ENCODE assay signal across 11 cellular contexts in genomic region chr3:112518970-112519369, GRCh38. TPM values are rescaled to one million over a fixed set of nuclear protein-coding genes. Genes with fewer than 3 reads are reported as not detected.
DNase-seq lines count a peak whose midpoint lies in the region; ATAC-seq, FAIRE-seq and TF ChIP-seq lines count a peak whose summit lies in the region.
"Not testable (repeated sequence)": the region's sequence is repeated elsewhere in the genome, so short reads cannot be mapped to it uniquely, and the experiment has no call there.
"Had no signal": no experiment of that assay in that cellular context is flagged by ENCODE, and none has a peak within 500 bp of the region (broad histone marks: within the 10 kb centered on the region; RNA-seq: fewer than 3 reads in every experiment).

No MANE protein-coding gene starts in this region.

- 0 out of 2 replicates have a peak, but pooled peaks have one; percentile 1 for TF ChIP-seq RAD21 in GM12878 (IDR thresholded peaks at IDR 0.05; ENCODE audit: insufficient read depth, low read depth, low read length)

- H3K4me2 ChIP-seq in GM12878 (ENCODE audit: control insufficient read depth, insufficient read depth): not testable (repeated sequence)

- SMC1A ChIA-PET in GM12878 (lab: Charles Lee; ENCODE audit: uncharacterized antibody, unreplicated experiment): interaction anchor here (0.6 to 6.9 kb wide), 19 partner anchors 12 to 1637 kb away, joined by 3 to 60 read pairs (median 6); partner anchors contain the start of genes BTLA, CD200 and SLC9C1

- not testable (repeated sequence) for FAIRE-seq in GM12878 (lab: Jason Lieb, UNC)

- H3K4me3 ChIP-seq in GM12865 (ENCODE audit: low read depth, low read length); GM12878; fibroblast of the aortic adventitia (ENCODE audit: low read depth, low read length): not testable (repeated sequence)

- H3K4me3 Mint-ChIP-seq in T-helper 17 cell; activated T-cell treated with anti-CD3 and anti-CD28 coated beads, Interleukin-2, amount 50 U/mL, for 72 hours: not testable (repeated sequence)

- BruUV-seq in GM12878 (replicated peaks; lab: Mats Ljungman, UMichigan): not testable (repeated sequence)

- peaks cover 13% of the 10 kb centered on the region for H3K4me1 Mint-ChIP-seq in T-helper 17 cell
- H3K4me1 Mint-ChIP-seq in activated T-cell treated with anti-CD3 and anti-CD28 coated beads, Interleukin-2, amount 50 U/mL, for 72 hours (ENCODE audit: low read depth): peaks cover 37% of the 10 kb centered on the region

- H3K79me2 ChIP-seq in GM12878 (ENCODE audit: control insufficient read depth, insufficient read depth, low read length): not testable (repeated sequence)

- RAD21 ChIA-PET in GM12878 (lab: Charles Lee; ENCODE audit: unreplicated experiment): interaction anchor here (0.9 to 3.5 kb wide), 15 partner anchors 19 to 408 kb away, joined by 3 to 29 read pairs (median 4); partner anchors contain the start of genes CD200 and SLC9C1

- TF ChIP-seq POLR2A in GM12878 (IDR thresholded peaks at IDR 0.05; ENCODE audit: low read depth, low read length): not testable (repeated sequence)

- not testable (repeated sequence) for H3K36me3 Mint-ChIP-seq in T-helper 17 cell (ENCODE audit: low read depth); activated T-cell treated with anti-CD3 and anti-CD28 coated beads, Interleukin-2, amount 50 U/mL, for 72 hours (ENCODE audit: insufficient read depth in 2 of 2)

- POLR2A ChIA-PET in GM12878 (lab: Charles Lee): interaction anchor here (1.0 to 1.3 kb wide), 2 partner anchors 30 to 185 kb away, joined by 3 read pairs; no protein-coding TSS in a partner anchor

- TF ChIP-seq CTCF in GM12865 (IDR thresholded peaks at IDR 0.05; ENCODE audit: insufficient read depth, low read depth, low read length, missing control alignments); GM12878 (IDR thresholded peaks at IDR 0.05 in 2 of 3, conservative IDR thresholded peaks at IDR 0.05 in 1 of 3; ENCODE audit: control insufficient read depth in 2 of 3, extremely low read depth in 1 of 3, insufficient read depth in 1 of 3, low read depth in 3 of 3, low read length in 3 of 3); fibroblast of the aortic adventitia (IDR thresholded peaks at IDR 0.05; ENCODE audit: insufficient read depth, low read length); omental fat pad (IDR thresholded peaks at IDR 0.05): not testable (repeated sequence)

- not testable (repeated sequence) for TF ChIP-seq EP300 in GM12878 (IDR thresholded peaks at IDR 0.05; ENCODE audit: borderline replicate concordance in 1 of 2, control insufficient read depth in 1 of 2, low read depth in 2 of 2, low read length in 2 of 2)

- in situ Hi-C loops in GM12878 (cut with MboI): not testable (repeated sequence)

- H3K27me3 ChIP-seq in GM12878 (replicated peaks in 1 of 2; ENCODE audit: control insufficient read depth in 2 of 2, insufficient read depth in 2 of 2, low read length in 1 of 2): not testable (repeated sequence)

- H3K9ac ChIP-seq in GM12878 (ENCODE audit: control insufficient read depth, insufficient read depth, low read length): not testable (repeated sequence)

- CTCF ChIA-PET in GM12878 (lab: Yijun Ruan, JAX): interaction anchor here (0.8 to 6.6 kb wide), 16 partner anchors 12 to 407 kb away, joined by 3 to 76 read pairs (median 5); partner anchors contain the start of gene SLC9C1

- peak; percentile 44 for ATAC-seq in T-helper 17 cell
- peak; percentile 30 to 41 for ATAC-seq in activated T-cell treated with anti-CD3 and anti-CD28 coated beads, Interleukin-2, amount 50 U/mL, for 72 hours (replicated peaks in 1 of 2)
- ATAC-seq in GM12878: peak; percentile 32
- ATAC-seq in omental fat pad (ENCODE audit: low FRiP score): peak; percentile 41

- H4K20me1 ChIP-seq in GM12878 (ENCODE audit: control insufficient read depth, insufficient read depth): not testable (repeated sequence)

- H3K9me3 Mint-ChIP-seq in activated T-cell treated with anti-CD3 and anti-CD28 coated beads, Interleukin-2, amount 50 U/mL, for 72 hours: not testable (repeated sequence)

- peak overlapping the region; percentile 49 for H3K27ac Mint-ChIP-seq in T-helper 17 cell
- H3K27ac Mint-ChIP-seq in activated T-cell treated with anti-CD3 and anti-CD28 coated beads, Interleukin-2, amount 50 U/mL, for 72 hours: peak overlapping the region; percentile 86

- peak overlapping the region; percentile 54 for H3K27ac ChIP-seq in GM12878 (ENCODE audit: control insufficient read depth, insufficient read depth)

- H3K4me1 ChIP-seq in GM12878 (ENCODE audit: control insufficient read depth, insufficient read depth, low read length): not testable (repeated sequence)

- H3K27me3 Mint-ChIP-seq in T-helper 17 cell; activated T-cell treated with anti-CD3 and anti-CD28 coated beads, Interleukin-2, amount 50 U/mL, for 72 hours (ENCODE audit: low read depth): not testable (repeated sequence)

- intact Hi-C loops in GM12878 (cut with micrococcal nuclease; ENCODE audit: unreplicated experiment): loop anchor here (1.0 to 5.0 kb wide), 8 partner anchors 37 to 407 kb away; no protein-coding TSS in a partner anchor

- not testable (repeated sequence) for H2AFZ ChIP-seq in GM12878 (ENCODE audit: control insufficient read depth, low read depth, low read length)

- H3K9me3 ChIP-seq in T-helper 17 cell (ENCODE audit: control insufficient read depth, low read length, poor library complexity, severe bottlenecking); GM12878 (replicated peaks; ENCODE audit: control insufficient read depth, insufficient read depth, low read length): not testable (repeated sequence)

- WGBS in GM12878 (ENCODE audit: insufficient coverage, insufficient replicate concordance, low lambda C conversion rate, missing lambda C conversion rate): 32% methylated on average over 3 of the region's 3 CpGs

- H3K36me3 ChIP-seq in GM12878 (ENCODE audit: control insufficient read depth in 2 of 2, insufficient read depth in 2 of 2, low read length in 1 of 2): not testable (repeated sequence)

- DNase-seq in GM12865 (ENCODE audit: low read depth) (peak; percentile 48), Kasumi-1 (lab: John Stamatoyannopoulos, UW) (peak; percentile 8), fibroblast of the aortic adventitia (ENCODE audit: low read depth) (peak; percentile 46)
- not testable (repeated sequence) for DNase-seq in T-helper 17 cell; activated T-cell treated with anti-CD3 and anti-CD28 coated beads, Interleukin-2, amount 50 U/mL, for 72 hours; GM12878 (ENCODE audit: low read depth, low spot score); omental fat pad (ENCODE audit: low spot score)

RNA-seq across cellular contexts. Expression of gene BTLA, which starts 19.7 kb away (rescaled TPM):
- 10 to 100 TPM in 1 of 2 donors, 1 to 10 TPM in 1; 9.4 to 16.0 TPM for total RNA-seq in T-helper 17 cell
- 10 to 100 TPM; 17.5 to 21.3 TPM for total RNA-seq in activated T-cell treated with anti-CD3 and anti-CD28 coated beads, Interleukin-2, amount 50 U/mL, for 72 hours
- total RNA-seq in GM12878 (2013; cell fraction: nucleolus; rRNA removed): 300 and 324 TPM in 2 replicates
- 65.2 and 83.6 TPM in 2 replicates for total RNA-seq in GM12878 (2014; rRNA removed)
- 91.5 and 99.0 TPM in 2 replicates for total RNA-seq in GM12878 (2014; rRNA removed; fragmentation: Illumina TruSeq; extraction: Trizol)
- total RNA-seq in GM12878 (2021): 78.4 and 79.7 TPM in 2 replicates
- 32.2 TPM for polyA plus RNA-seq in GM12878 (2011; ENCODE audit: low read depth)
- polyA plus RNA-seq in GM12878 (2011; rRNA removed): 134 and 185 TPM in 2 replicates
- polyA plus RNA-seq in GM12878 (2011; cell fraction: cytosol; rRNA removed): 50.1 and 60.7 TPM in 2 replicates
- 44.8 and 68.3 TPM in 2 replicates for polyA plus RNA-seq in GM12878 (2011; cell fraction: nucleus; rRNA removed)
- 46.4 and 81.1 TPM in 2 replicates for polyA plus RNA-seq in GM12878 (2012)
- 88.7 and 107 TPM in 2 replicates for polyA plus RNA-seq in GM12878 (2014; fragmentation: Illumina TruSeq; extraction: Trizol)
- 100 to 1,000 TPM; 101 to 134 TPM for polyA plus RNA-seq in GM12878 (2014; fragmentation: Nextera tagmentation; extraction: Ambion mirVana)
- 47.9 and 66.5 TPM in 2 replicates for polyA plus RNA-seq in GM12878 (2014; rRNA removed)
- polyA plus RNA-seq in GM12878 (2016; fragmentation: Nextera tagmentation; extraction: Ambion mirVana): 10 to 100 TPM; 55.4 to 66.7 TPM
- 154 and 254 TPM in 2 replicates for polyA minus RNA-seq in GM12878 (2011; rRNA and poly(A)+ RNA removed)
- polyA minus RNA-seq in GM12878 (2011; cell fraction: cytosol; rRNA and poly(A)+ RNA removed): 42.4 and 72.5 TPM in 2 replicates
- 87.8 and 96.0 TPM in 2 replicates for polyA minus RNA-seq in GM12878 (2011; cell fraction: nucleus; rRNA and poly(A)+ RNA removed)
- not detected in 2 replicates for total RNA-seq in fibroblast of the aortic adventitia (ENCODE audit: low replicate concordance)
- total RNA-seq in omental fat pad: 1 to 10 TPM in 2 of 4 donors, under 1 TPM in 2; 0.32 to 1.7 (median 0.73) TPM
- total RNA-seq: body of pancreas, dermis microvascular lymphatic vessel endothelial cell, neural crest cell had no signal
- polyA plus RNA-seq: pancreas had no signal

RNA-seq across cellular contexts. Expression of gene ATG3, which starts 42.8 kb away (rescaled TPM):
- total RNA-seq in T-helper 17 cell (10 to 100 TPM; 45.9 to 46.2 TPM), GM12878 (2014; rRNA removed) (60.6 and 67.6 TPM in 2 replicates), GM12878 (2014; rRNA removed; fragmentation: Illumina TruSeq; extraction: Trizol) (57.2 and 62.0 TPM in 2 replicates), GM12878 (2021) (48.2 and 53.7 TPM in 2 replicates), fibroblast of the aortic adventitia (ENCODE audit: low replicate concordance) (80.4 and 90.4 TPM in 2 replicates), omental fat pad (10 to 100 TPM; 59.1 to 80.5 (median 71.1) TPM)
- total RNA-seq in activated T-cell treated with anti-CD3 and anti-CD28 coated beads, Interleukin-2, amount 50 U/mL, for 72 hours: 10 to 100 TPM; 52.0 to 52.2 TPM
- total RNA-seq in GM12878 (2013; cell fraction: nucleolus; rRNA removed): 56.3 and 60.7 TPM in 2 replicates
- polyA plus RNA-seq in GM12878 (2011; ENCODE audit: low read depth): 31.6 TPM
- polyA plus RNA-seq in GM12878 (2011; rRNA removed) (65.1 and 85.7 TPM in 2 replicates), GM12878 (2014; fragmentation: Illumina TruSeq; extraction: Trizol) (68.6 and 97.1 TPM in 2 replicates), GM12878 (2014; fragmentation: Nextera tagmentation; extraction: Ambion mirVana) (10 to 100 TPM; 49.8 to 71.2 TPM), GM12878 (2014; rRNA removed) (52.2 and 53.4 TPM in 2 replicates), GM12878 (2016; fragmentation: Nextera tagmentation; extraction: Ambion mirVana) (10 to 100 TPM; 95.0 to 97.0 TPM)
- 28.7 and 33.2 TPM in 2 replicates for polyA plus RNA-seq in GM12878 (2011; cell fraction: cytosol; rRNA removed)
- polyA plus RNA-seq in GM12878 (2011; cell fraction: nucleus; rRNA removed): 31.1 and 31.7 TPM in 2 replicates
- 44.0 and 45.4 TPM in 2 replicates for polyA plus RNA-seq in GM12878 (2012)
- 22.4 and 40.9 TPM in 2 replicates for polyA minus RNA-seq in GM12878 (2011; rRNA and poly(A)+ RNA removed)
- polyA minus RNA-seq in GM12878 (2011; cell fraction: cytosol; rRNA and poly(A)+ RNA removed): 22.3 and 26.9 TPM in 2 replicates
- polyA minus RNA-seq in GM12878 (2011; cell fraction: nucleus; rRNA and poly(A)+ RNA removed): 27.3 and 44.0 TPM in 2 replicates

RNA-seq across cellular contexts. Expression of gene SLC35A5, which starts 42.9 kb away (rescaled TPM):
- total RNA-seq in T-helper 17 cell (1 to 10 TPM; 7.6 to 8.6 TPM), GM12878 (2014; rRNA removed) (15.8 and 25.6 TPM in 2 replicates), GM12878 (2014; rRNA removed; fragmentation: Illumina TruSeq; extraction: Trizol) (14.7 and 17.0 TPM in 2 replicates), GM12878 (2021) (16.3 and 20.0 TPM in 2 replicates), fibroblast of the aortic adventitia (ENCODE audit: low replicate concordance) (73.5 and 81.5 TPM in 2 replicates), omental fat pad (10 to 100 TPM; 21.9 to 43.4 (median 41.9) TPM)
- total RNA-seq in activated T-cell treated with anti-CD3 and anti-CD28 coated beads, Interleukin-2, amount 50 U/mL, for 72 hours: 10 to 100 TPM; 24.8 TPM
- 31.8 and 35.0 TPM in 2 replicates for total RNA-seq in GM12878 (2013; cell fraction: nucleolus; rRNA removed)
- polyA plus RNA-seq in GM12878 (2011; ENCODE audit: low read depth): 8.8 TPM
- polyA plus RNA-seq in GM12878 (2011; rRNA removed) (38.1 and 56.0 TPM in 2 replicates), GM12878 (2014; fragmentation: Illumina TruSeq; extraction: Trizol) (20.8 and 28.7 TPM in 2 replicates), GM12878 (2014; fragmentation: Nextera tagmentation; extraction: Ambion mirVana) (10 to 100 TPM; 10.9 to 15.7 TPM), GM12878 (2014; rRNA removed) (11.3 and 12.8 TPM in 2 replicates), GM12878 (2016; fragmentation: Nextera tagmentation; extraction: Ambion mirVana) (10 to 100 TPM; 32.0 to 35.6 TPM)
- 17.0 and 26.2 TPM in 2 replicates for polyA plus RNA-seq in GM12878 (2011; cell fraction: cytosol; rRNA removed)
- 19.0 and 21.4 TPM in 2 replicates for polyA plus RNA-seq in GM12878 (2011; cell fraction: nucleus; rRNA removed)
- 13.3 and 18.0 TPM in 2 replicates for polyA plus RNA-seq in GM12878 (2012)
- 36.6 and 40.7 TPM in 2 replicates for polyA minus RNA-seq in GM12878 (2011; rRNA and poly(A)+ RNA removed)
- 15.1 and 15.8 TPM in 2 replicates for polyA minus RNA-seq in GM12878 (2011; cell fraction: cytosol; rRNA and poly(A)+ RNA removed)
- 5.0 and 5.9 TPM in 2 replicates for polyA minus RNA-seq in GM12878 (2011; cell fraction: nucleus; rRNA and poly(A)+ RNA removed)
